In the genomic region with DNA sequence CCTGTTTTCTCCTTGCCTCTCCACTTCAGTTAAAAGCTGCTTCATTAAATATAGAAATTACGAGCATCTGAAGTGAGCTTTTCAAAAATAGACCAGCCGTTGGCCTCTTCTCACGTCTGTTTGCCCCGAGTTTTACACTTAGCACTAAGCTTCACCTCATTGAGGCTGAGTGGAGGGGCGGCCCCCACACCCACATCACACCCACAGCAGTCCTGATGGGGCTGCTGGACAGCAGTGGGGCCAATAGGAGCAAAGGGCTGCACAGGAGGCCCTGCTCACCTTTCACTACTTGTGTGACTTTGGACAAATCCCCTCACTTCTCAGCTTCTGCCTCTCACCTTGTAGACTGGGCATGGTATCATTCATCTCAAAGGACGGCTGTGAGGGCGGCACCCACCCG, we compare ENCODE assay signal across 29 cellular contexts.
DNase-seq lines count a peak whose midpoint lies in the region; ATAC-seq, FAIRE-seq and TF ChIP-seq lines count a peak whose summit lies in the region.
"Had no signal": no experiment of that assay in that cellular context is flagged by ENCODE, and none has a peak within 500 bp of the region (broad histone marks: within the 10 kb centered on the region; RNA-seq: fewer than 3 reads in every experiment).

No MANE protein-coding gene starts in this region.

- H3K4me2 ChIP-seq in mesendoderm (ENCODE audit: low read length): no peak overlapping the region
- H3K4me2 ChIP-seq: A549; BLaER1 treated with 17β-estradiol and CSF1 and Interleukin-3, amounts not matched to agents 10 nM and 100 nM had no signal

- no peaks in the 10 kb centered on the region for H3K79me1 ChIP-seq in mesendoderm (ENCODE audit: low read length)

- no peaks in the 10 kb centered on the region for H3K4me1 Mint-ChIP-seq in activated CD4-positive, alpha-beta memory T cell treated with anti-CD3 and anti-CD28 coated beads, Interleukin-2, amount 10 ng/mL, durations not matched to agents 7 days and 5 days

- H4K8ac ChIP-seq in mesendoderm (ENCODE audit: low read depth, low read length): no peak overlapping the region

- no peaks in the 10 kb centered on the region for H3K27me3 Mint-ChIP-seq in activated CD4-positive, alpha-beta memory T cell treated with anti-CD3 and anti-CD28 coated beads, Interleukin-2, amount 10 ng/mL, durations not matched to agents 7 days and 5 days
- H3K27me3 Mint-ChIP-seq: CD4-positive, alpha-beta T cell had no signal

- no peak for FAIRE-seq in kidney (lab: Jason Lieb, UNC)
- FAIRE-seq: A549, D721Med, GM12878 had no signal

- no peaks in the 10 kb centered on the region for H3K9me3 Mint-ChIP-seq in activated CD4-positive, alpha-beta memory T cell treated with anti-CD3 and anti-CD28 coated beads, Interleukin-2, amount 10 ng/mL, durations not matched to agents 7 days and 5 days
- H3K9me3 Mint-ChIP-seq: CD4-positive, alpha-beta T cell had no signal

- no peaks in the 10 kb centered on the region for H3K27me3 ChIP-seq in mesendoderm (ENCODE audit: insufficient read depth, low read length, poor library complexity)
- no peaks in the 10 kb centered on the region for H3K27me3 ChIP-seq in right lobe of liver
- H3K27me3 ChIP-seq: BLaER1 treated with 17β-estradiol and CSF1 and Interleukin-3, amounts not matched to agents 10 nM and 100 nM; SJSA1 had no signal

- H3K36me3 Mint-ChIP-seq in activated CD4-positive, alpha-beta memory T cell treated with anti-CD3 and anti-CD28 coated beads, Interleukin-2, amount 10 ng/mL, durations not matched to agents 7 days and 5 days (ENCODE audit: low read depth): no peaks in the 10 kb centered on the region

- H3K79me2 ChIP-seq in mesendoderm (ENCODE audit: control insufficient read depth, insufficient read depth, low read length): no peaks in the 10 kb centered on the region

- H3K4me3 ChIP-seq in mesendoderm (ENCODE audit: low read length): no peak overlapping the region
- H3K4me3 ChIP-seq in kidney (ENCODE audit: low read length in 2 of 2): no peak overlapping the region
- no peak overlapping the region for H3K4me3 ChIP-seq in right lobe of liver
- H3K4me3 ChIP-seq: A549; BLaER1 treated with 17β-estradiol and CSF1 and Interleukin-3, amounts not matched to agents 10 nM and 100 nM; GM12878; SJSA1 had no signal

- no peak for TF ChIP-seq CTCF in kidney (IDR thresholded peaks at IDR 0.05; ENCODE audit: borderline replicate concordance, extremely low read depth, insufficient read depth)
- TF ChIP-seq CTCF in right lobe of liver (IDR thresholded peaks at IDR 0.05): no peak

- H3K4ac ChIP-seq in mesendoderm (ENCODE audit: low read depth, low read length): no peak overlapping the region

- H3K27ac Mint-ChIP-seq in activated CD4-positive, alpha-beta memory T cell treated with anti-CD3 and anti-CD28 coated beads, Interleukin-2, amount 10 ng/mL, durations not matched to agents 7 days and 5 days: no peak overlapping the region
- H3K27ac Mint-ChIP-seq: CD4-positive, alpha-beta T cell had no signal

- no peak overlapping the region for H2BK120ac ChIP-seq in mesendoderm (ENCODE audit: low read depth, low read length)

- peak overlapping the region; percentile 78 for H2AK5ac ChIP-seq in mesendoderm (ENCODE audit: low read length)

- no peak overlapping the region for H2BK15ac ChIP-seq in mesendoderm (replicated peaks; ENCODE audit: low read depth)

- DNase-seq in DMS79 (lab: John Stamatoyannopoulos, UW) (peak; percentile 92), NCI-H1092 (lab: John Stamatoyannopoulos, UW) (peak; percentile 22), NCI-H187 treated with DMSO at 0.1 percent for 48 hours (lab: John Stamatoyannopoulos, UW) (peak; percentile 67), mesendoderm (no peak), DMS 273 (lab: John Stamatoyannopoulos, UW; ENCODE audit: unreplicated experiment) (no peak), kidney (no peak), right lobe of liver (no peak)
- no peak for DNase-seq in activated CD4-positive, alpha-beta memory T cell treated with anti-CD3 and anti-CD28 coated beads, Interleukin-2, amount 10 ng/mL, durations not matched to agents 7 days and 5 days
- DNase-seq: AML-193; CD4-positive, alpha-beta T cell; DMS53; EL; GDM1; GOT3; HCEC 1CT; KBM-7; NCI-H1694 treated with DMSO at 0.1 percent for 48 hours; NCI-H2171; NCI-H446 treated with DMSO at 0.1 percent for 48 hours; NCI-H526; NCI-H82; NK-92 treated with Interleukin-12 subunit alpha and Interleukin-12 subunit beta, amount 100 ng/mL, for 24 hours; PC-3; T-helper 2 cell had no signal

- H3K18ac ChIP-seq in mesendoderm (ENCODE audit: low read length): no peak overlapping the region

- CTCF ChIA-PET in activated CD4-positive, alpha-beta memory T cell treated with anti-CD3 and anti-CD28 coated beads, Interleukin-2, amount 10 ng/mL, durations not matched to agents 7 days and 5 days (lab: Charles Lee): interaction anchor here (1.1 kb wide), 1 partner anchor 18 kb away, joined by 3 read pairs; no protein-coding TSS in a partner anchor

- H3K23ac ChIP-seq in mesendoderm (ENCODE audit: low read length): no peak overlapping the region

- POLR2A ChIA-PET in activated CD4-positive, alpha-beta memory T cell treated with anti-CD3 and anti-CD28 coated beads, Interleukin-2, amount 10 ng/mL, durations not matched to agents 7 days and 5 days (lab: Charles Lee): no interaction called here

- intact Hi-C loops in kidney (cut with DNase I): no loop called here
- intact Hi-C loops in right lobe of liver (cut with DNase I): no loop called here

- H3K4me1 ChIP-seq in mesendoderm (ENCODE audit: control insufficient read depth, low read depth, low read length) (peaks cover 5% of the 10 kb centered on the region), kidney (ENCODE audit: control insufficient read depth in 1 of 2, insufficient read depth in 1 of 2, low read depth in 1 of 2, low read length in 2 of 2) (no peaks in the 10 kb centered on the region), right lobe of liver (no peaks in the 10 kb centered on the region)
- H3K4me1 ChIP-seq: A549; BLaER1 treated with 17β-estradiol and CSF1 and Interleukin-3, amounts not matched to agents 10 nM and 100 nM had no signal

- no peak for ATAC-seq in right lobe of liver
- ATAC-seq: A549, GM12878, PC-3 had no signal

- H4K5ac ChIP-seq in mesendoderm (ENCODE audit: low read length): no peak overlapping the region

- H3K36me3 ChIP-seq in mesendoderm (ENCODE audit: control insufficient read depth, insufficient read depth, low read length): no peaks in the 10 kb centered on the region
- no peaks in the 10 kb centered on the region for H3K36me3 ChIP-seq in kidney (ENCODE audit: control insufficient read depth in 1 of 2, insufficient read depth in 2 of 2, low read length in 2 of 2)
- no peaks in the 10 kb centered on the region for H3K36me3 ChIP-seq in right lobe of liver

- no CpG with 5 or more reads among the region's 8 CpGs for WGBS in mesendoderm (ENCODE audit: extremely low coverage, insufficient coverage, low lambda C conversion rate)
- 70% methylated on average over 8 of the region's 8 CpGs for WGBS in right lobe of liver (ENCODE audit: insufficient coverage, low coverage, low lambda C conversion rate, missing lambda C conversion rate)

- H3K9me3 ChIP-seq in kidney (ENCODE audit: control insufficient read depth in 1 of 2, low read length in 2 of 2): no peaks in the 10 kb centered on the region
- no peaks in the 10 kb centered on the region for H3K9me3 ChIP-seq in right lobe of liver
- H3K9me3 ChIP-seq: A549 had no signal

- no peak overlapping the region for H3K9ac ChIP-seq in mesendoderm (ENCODE audit: low read length)
- H3K9ac ChIP-seq in kidney (ENCODE audit: low read length in 2 of 2): no peak overlapping the region
- H3K9ac ChIP-seq: BLaER1 treated with 17β-estradiol and CSF1 and Interleukin-3, amounts not matched to agents 10 nM and 100 nM had no signal

- H2BK5ac ChIP-seq in mesendoderm (ENCODE audit: low read length): peak overlapping the region; percentile 2

- H3K4me3 Mint-ChIP-seq in activated CD4-positive, alpha-beta memory T cell treated with anti-CD3 and anti-CD28 coated beads, Interleukin-2, amount 10 ng/mL, durations not matched to agents 7 days and 5 days: no peak overlapping the region
- H3K4me3 Mint-ChIP-seq: CD4-positive, alpha-beta T cell had no signal

- H3K56ac ChIP-seq in mesendoderm (ENCODE audit: low read length): no peak overlapping the region

- H3K27ac ChIP-seq in mesendoderm (ENCODE audit: low read depth, low read length) (no peak overlapping the region), kidney (ENCODE audit: low read depth in 2 of 2, low read length in 2 of 2) (no peak overlapping the region), right lobe of liver (no peak overlapping the region)
- H3K27ac ChIP-seq: A549; BLaER1 treated with 17β-estradiol and CSF1 and Interleukin-3, amounts not matched to agents 10 nM and 100 nM; SJSA1 had no signal

- no peak for TF ChIP-seq POLR2A in right lobe of liver (IDR thresholded peaks at IDR 0.05)

Comparison
In these comparisons a context has a peak if more than half of its experiments do, and no peak if none do; other contexts are left out.
1. DNase-seq: peak in DMS79 (single experiment), NCI-H1092 (single experiment) and NCI-H187 treated with DMSO at 0.1 percent for 48 hours (single experiment); none in mesendoderm (single experiment), DMS 273 (single experiment), activated CD4-positive, alpha-beta memory T cell treated with anti-CD3 and anti-CD28 coated beads, Interleukin-2, amount 10 ng/mL, durations not matched to agents 7 days and 5 days (single experiment), kidney (single experiment) and right lobe of liver (0 of 3).